ENCODE assay signal across 19 cellular contexts in genomic region chr20:46964299-46965123, GRCh38.
DNase-seq lines count a peak whose midpoint lies in the region; ATAC-seq and TF ChIP-seq lines count a peak whose summit lies in the region.
"Had no signal": no experiment of that assay in that cellular context is flagged by ENCODE, and none has a peak within 500 bp of the region (broad histone marks: within the 10 kb centered on the region; RNA-seq: fewer than 3 reads in every experiment).

No MANE protein-coding gene starts in this region.

- DNase-seq in NCI-H2081 (lab: John Stamatoyannopoulos, UW) (peak; percentile 12 to 49), NCI-H2081 treated with DMSO at 0.1 percent for 48 hours (lab: John Stamatoyannopoulos, UW) (no peak), NCI-H510A treated with DMSO at 0.1 percent for 48 hours (lab: John Stamatoyannopoulos, UW) (peak; percentile 78), ecto neural progenitor cell (ENCODE audit: low spot score) (peak; percentile 27), stomach (peak; percentile 54), left cardiac atrium (no peak), hepatic stellate cell (ENCODE audit: low spot score) (no peak)
- DNase-seq: activated effector memory CD4-positive, alpha-beta T cell treated with Interleukin-2 at 50 U/mL for 16 hours; aorta; DND-41; HFFc6; naive thymus-derived CD8-positive, alpha-beta T cell; Right ventricle myocardium superior; stimulated activated CD4-positive, alpha-beta T cell treated with anti-CD3 and anti-CD28 coated beads, Interleukin-12 subunit alpha, Interleukin-12 subunit beta, amount 100 ng/mL, for 4 hours; stimulated activated naive B cell treated with anti-CD40 and anti-IgM and Interleukin-4, amounts not matched to agents 10 μg/mL and 1 μg/mL and 100 μg/mL, for 72 hours had no signal

- H3K4me1 ChIP-seq in stomach, result peaks cover 4 to 27% (median 15%) of the 10 kb centered on the region in 4 donors

- no peak for TF ChIP-seq EP300 in stomach (IDR thresholded peaks at IDR 0.05)

- ATAC-seq in left cardiac atrium (no peak), HG03565 (IDR thresholded peaks at IDR 0.05; ENCODE audit: unreplicated experiment) (no peak)
- ATAC-seq: activated CD4-positive, CD25-positive, alpha-beta regulatory T cell treated with anti-CD3 and anti-CD28 coated beads, Interleukin-2, amount 50 U/mL, for 24 hours; naive thymus-derived CD8-positive, alpha-beta T cell; stimulated activated naive B cell treated with anti-CD40 and anti-IgM and Interleukin-4, amounts not matched to agents 10 μg/mL and 1 μg/mL and 100 μg/mL, for 72 hours had no signal

- H3K9me3 ChIP-seq in stomach, result no peaks in the 10 kb centered on the region

- no peaks in the 10 kb centered on the region for H3K36me3 ChIP-seq in stomach

- TF ChIP-seq CTCF in stomach (IDR thresholded peaks at IDR 0.05), result no peak

- H3K4me3 ChIP-seq in stomach, result no peak overlapping the region
- H3K4me3 ChIP-seq: lung had no signal

- intact Hi-C loops in stomach (cut with DNase I; ENCODE audit: low total_unique reads), result no loop called here
- intact Hi-C loops in left cardiac atrium (cut with DNase I), result no loop called here

- peaks cover 0 to 14% (median 0%) of the 10 kb centered on the region in 3 donors for H3K27me3 ChIP-seq in stomach

- 78 to 84% (median 83%) methylated on average over 17 of the region's 17 CpGs for WGBS in stomach, 5 donors

- H3K27ac ChIP-seq in stomach, result peak overlapping the region; percentile 48 to 69 (median 57)
- H3K27ac ChIP-seq: C4-2B had no signal

- no peak for TF ChIP-seq POLR2A in stomach (IDR thresholded peaks at IDR 0.05)

Comparison
In these comparisons a context has a peak if more than half of its experiments do, and no peak if none do; other contexts are left out.
1. DNase-seq: peak in NCI-H2081 (2 of 2), NCI-H510A treated with DMSO at 0.1 percent for 48 hours (single experiment), ecto neural progenitor cell (single experiment) and stomach (single experiment); none in NCI-H2081 treated with DMSO at 0.1 percent for 48 hours (single experiment), left cardiac atrium (single experiment) and hepatic stellate cell (single experiment).